Comparison of ENCODE assay signal across 8 cellular contexts in the genomic region with DNA sequence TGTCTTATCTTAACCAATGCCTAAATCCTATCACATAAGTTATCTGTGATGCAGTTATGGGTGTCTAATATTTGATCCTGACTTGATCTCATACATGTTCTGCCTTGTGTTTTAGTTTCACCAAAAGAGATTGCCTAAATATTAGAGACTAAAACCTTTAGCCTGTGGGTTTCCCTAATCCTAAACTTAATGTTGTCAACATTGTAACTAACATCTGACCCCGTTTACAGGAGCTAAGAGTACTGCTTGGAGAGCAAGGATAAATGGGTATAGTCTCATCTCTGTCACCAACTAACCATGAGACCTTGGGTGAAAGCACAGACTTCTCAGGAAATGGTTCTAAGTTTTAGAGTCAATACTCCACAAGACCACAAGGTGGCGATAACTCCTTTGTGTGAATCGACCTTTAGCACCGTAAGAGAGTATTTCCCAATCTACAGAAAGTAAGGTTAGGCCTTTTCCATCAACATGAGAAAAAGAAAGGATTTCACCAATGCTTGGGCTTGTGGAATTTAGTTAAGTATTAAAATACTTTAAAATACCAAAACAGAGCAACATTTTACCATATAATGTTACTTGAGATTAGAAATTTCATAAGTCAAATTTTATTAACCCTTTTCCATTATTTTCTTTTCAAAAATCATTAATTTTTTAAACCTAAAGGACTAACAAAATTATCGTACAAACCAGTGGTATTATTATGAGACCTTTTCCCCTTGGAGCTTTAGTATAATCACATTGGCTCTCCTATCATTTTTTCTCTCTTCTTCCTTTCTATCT.
DNase-seq lines count a peak whose midpoint lies in the region; ATAC-seq, FAIRE-seq and TF ChIP-seq lines count a peak whose summit lies in the region.

No MANE protein-coding gene starts in this region.

- no peak overlapping the region for H3K4me2 ChIP-seq in A549

- H3K4me1 ChIP-seq in A549 (no peaks in the 10 kb centered on the region), thyroid gland (no peaks in the 10 kb centered on the region)

- peak; percentile 28 for FAIRE-seq in A549 (lab: Jason Lieb, UNC)
- peak; percentile 97 for FAIRE-seq in H54 (lab: Jason Lieb, UNC)

- ATAC-seq in A549 (peak; percentile 89 to 95), left colon (peak; percentile 90)

- TF ChIP-seq POLR2A in A549 (IDR thresholded peaks at IDR 0.05; ENCODE audit: low read length) (no peak), H54 (IDR thresholded peaks at IDR 0.05; ENCODE audit: low read depth, low read length) (no peak), thyroid gland (IDR thresholded peaks at IDR 0.05) (no peak)

- TF ChIP-seq EP300 in A549 (IDR thresholded peaks at IDR 0.05), result no peak

- peak; percentile 90 for TF ChIP-seq CTCF in A549 (IDR thresholded peaks at IDR 0.05)
- peak; percentile 28 to 85 (median 83) for TF ChIP-seq CTCF in thyroid gland (IDR thresholded peaks at IDR 0.05)

- H3K36me3 ChIP-seq in thyroid gland, result no peaks in the 10 kb centered on the region

- WGBS in A549 (ENCODE audit: missing lambda C conversion rate), result 3% methylated on average over 5 of the region's 5 CpGs
- WGBS in thyroid gland, 2 donors, result 19 to 21% methylated on average over 5 of the region's 5 CpGs

- POLR2A ChIA-PET in A549 (lab: Yijun Ruan, JAX), result no interaction called here

- H3K9me3 ChIP-seq in A549, result no peaks in the 10 kb centered on the region
- no peaks in the 10 kb centered on the region for H3K9me3 ChIP-seq in thyroid gland

- no peak overlapping the region for H3K4me3 ChIP-seq in A549
- no peak overlapping the region for H3K4me3 ChIP-seq in thyroid gland (replicated peaks in 1 of 3)

- no peak overlapping the region for H3K27ac ChIP-seq in A549
- no peak overlapping the region for H3K27ac ChIP-seq in thyroid gland

- DNase-seq in A549 (ENCODE audit: low read depth in 1 of 2, low spot score in 1 of 2), result peak; percentile 27 to 80
- peak; percentile 53 for DNase-seq in G401 (ENCODE audit: low spot score)
- peak; percentile 6 for DNase-seq in H54 (ENCODE audit: insufficient read length, low spot score)
- DNase-seq in LoVo (ENCODE audit: low spot score), result peak; percentile 81
- DNase-seq in SHP77 (lab: John Stamatoyannopoulos, UW), result peak; percentile 15 to 33
- peak; percentile 57 for DNase-seq in central memory CD4-positive, alpha-beta T cell
- DNase-seq in left colon, result no peak
- DNase-seq in thyroid gland, result peak; percentile 3 to 26

- peak; percentile 89 to 90 for TF ChIP-seq RAD21 in A549 (conservative IDR thresholded peaks at IDR 0.05 in 1 of 2, IDR thresholded peaks at IDR 0.05 in 1 of 2)

- H3K27me3 ChIP-seq in thyroid gland, result no peaks in the 10 kb centered on the region

- CTCF ChIA-PET in A549 (lab: Yijun Ruan, JAX), result interaction anchor here (0.5 to 5.2 kb wide), 28 partner anchors 8 to 434 kb away, joined by 3 to 25 read pairs (median 4); no protein-coding TSS in a partner anchor

- intact Hi-C loops in left colon (cut with DNase I, micrococcal nuclease) (loop anchor here in 1 of 2 donors (5.0 kb wide), 1 partner anchor 181 kb away; no protein-coding TSS in a partner anchor), thyroid gland (cut with DNase I) (loop anchor here (5.0 kb wide), 1 partner anchor 181 kb away; no protein-coding TSS in a partner anchor)

- in situ Hi-C loops in G401 (cut with HindIII; ENCODE audit: low sequenced_read_pairs), result no loop called here

TF ChIP-seq in A549, 52 proteins besides CTCF, POLR2A, EP300 and RAD21:
- peak; percentile 85 for TF ChIP-seq SMC3 (IDR thresholded peaks at IDR 0.05)
- no peak for TF ChIP-seq HEYL (CRISPR knock-in tag; IDR thresholded peaks at IDR 0.05)
- peak; percentile 77 to 93; a peak in 3 of 4 replicates for TF ChIP-seq CEBPB (IDR thresholded peaks at IDR 0.05)

Comparison
In these comparisons a context has a peak if more than half of its experiments do, and no peak if none do; other contexts are left out.
1. DNase-seq: peak in A549 (2 of 2), G401 (single experiment), H54 (single experiment), LoVo (single experiment), SHP77 (2 of 2), central memory CD4-positive, alpha-beta T cell (single experiment) and thyroid gland (2 of 2); none in left colon (0 of 2).